24 cellular contexts compared by ENCODE assay signal in genomic region chr14:81102217-81102616, GRCh38.
"Had no signal": no experiment of that assay in that cellular context is flagged by ENCODE, and none has a peak within 500 bp of the region (broad histone marks: within the 10 kb centered on the region; RNA-seq: fewer than 3 reads in every experiment).

No MANE protein-coding gene starts in this region.

- H3K27ac ChIP-seq: coronary artery, dorsolateral prefrontal cortex, esophagus muscularis mucosa, gastrocnemius medialis, heart right ventricle, left lung, lower lobe of right lung had no signal

- DNase-seq: dermis blood vessel endothelial cell; dorsolateral prefrontal cortex; effector CD4-positive, alpha-beta T cell; effector memory CD4-positive, alpha-beta T cell; foreskin fibroblast; foreskin melanocyte; gastrocnemius medialis; glutamatergic neuron; head of caudate nucleus; heart right ventricle; hippocampal formation; left cardiac atrium; left lung; left ventricle myocardium superior; lower lobe of right lung; mesenchymal stem cell; mucosa of descending colon; naive B cell had no signal

- H3K4me1 ChIP-seq: esophagus muscularis mucosa, gastrocnemius medialis, heart right ventricle, left lung, lower lobe of right lung had no signal

- H3K4me3 ChIP-seq: coronary artery, dorsolateral prefrontal cortex, esophagus muscularis mucosa, gastrocnemius medialis, heart right ventricle, left lung, lower lobe of right lung, mucosa of descending colon had no signal

- H3K27me3 ChIP-seq: dorsolateral prefrontal cortex, esophagus muscularis mucosa, gastrocnemius medialis, heart right ventricle, left lung had no signal

- FAIRE-seq: colon, endothelial cell of umbilical vein, islet of Langerhans, keratinocyte had no signal

- H3K9me3 ChIP-seq: esophagus muscularis mucosa, gastrocnemius medialis, left lung, lower lobe of right lung, mucosa of descending colon had no signal

- H3K36me3 ChIP-seq: esophagus muscularis mucosa, gastrocnemius medialis, heart right ventricle, left lung, lower lobe of right lung had no signal

- ATAC-seq: gastrocnemius medialis, heart right ventricle, left cardiac atrium, left lung, left ventricle myocardium superior, lower lobe of right lung, mucosa of descending colon had no signal
